In the genomic region with DNA sequence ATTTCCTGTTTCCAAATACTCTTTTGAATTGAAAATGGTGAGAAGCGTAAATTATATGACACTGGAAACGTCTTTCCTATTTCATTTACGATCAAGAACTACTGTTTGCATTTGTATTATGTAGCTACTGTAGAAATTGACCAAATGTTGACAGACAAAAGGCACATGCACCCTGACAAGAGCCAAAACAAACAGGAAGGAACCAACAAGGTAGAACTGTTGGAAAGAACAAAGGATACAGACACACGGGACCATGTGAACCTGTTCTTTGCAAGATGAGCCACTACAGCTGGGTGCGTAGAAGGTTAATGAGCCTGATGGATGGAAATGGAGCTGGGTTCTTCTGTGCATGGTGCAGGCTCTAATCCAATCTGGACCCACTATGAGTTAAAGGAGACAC, we compare ENCODE assay signal across 1 cellular context.
TF ChIP-seq lines count a peak whose summit lies in the region.

No MANE protein-coding gene starts in this region.

TF ChIP-seq in GM23338, 12 proteins besides CTCF, POLR2A, EP300 and RAD21 (continued from another document):
- TF ChIP-seq, protein P1, sequence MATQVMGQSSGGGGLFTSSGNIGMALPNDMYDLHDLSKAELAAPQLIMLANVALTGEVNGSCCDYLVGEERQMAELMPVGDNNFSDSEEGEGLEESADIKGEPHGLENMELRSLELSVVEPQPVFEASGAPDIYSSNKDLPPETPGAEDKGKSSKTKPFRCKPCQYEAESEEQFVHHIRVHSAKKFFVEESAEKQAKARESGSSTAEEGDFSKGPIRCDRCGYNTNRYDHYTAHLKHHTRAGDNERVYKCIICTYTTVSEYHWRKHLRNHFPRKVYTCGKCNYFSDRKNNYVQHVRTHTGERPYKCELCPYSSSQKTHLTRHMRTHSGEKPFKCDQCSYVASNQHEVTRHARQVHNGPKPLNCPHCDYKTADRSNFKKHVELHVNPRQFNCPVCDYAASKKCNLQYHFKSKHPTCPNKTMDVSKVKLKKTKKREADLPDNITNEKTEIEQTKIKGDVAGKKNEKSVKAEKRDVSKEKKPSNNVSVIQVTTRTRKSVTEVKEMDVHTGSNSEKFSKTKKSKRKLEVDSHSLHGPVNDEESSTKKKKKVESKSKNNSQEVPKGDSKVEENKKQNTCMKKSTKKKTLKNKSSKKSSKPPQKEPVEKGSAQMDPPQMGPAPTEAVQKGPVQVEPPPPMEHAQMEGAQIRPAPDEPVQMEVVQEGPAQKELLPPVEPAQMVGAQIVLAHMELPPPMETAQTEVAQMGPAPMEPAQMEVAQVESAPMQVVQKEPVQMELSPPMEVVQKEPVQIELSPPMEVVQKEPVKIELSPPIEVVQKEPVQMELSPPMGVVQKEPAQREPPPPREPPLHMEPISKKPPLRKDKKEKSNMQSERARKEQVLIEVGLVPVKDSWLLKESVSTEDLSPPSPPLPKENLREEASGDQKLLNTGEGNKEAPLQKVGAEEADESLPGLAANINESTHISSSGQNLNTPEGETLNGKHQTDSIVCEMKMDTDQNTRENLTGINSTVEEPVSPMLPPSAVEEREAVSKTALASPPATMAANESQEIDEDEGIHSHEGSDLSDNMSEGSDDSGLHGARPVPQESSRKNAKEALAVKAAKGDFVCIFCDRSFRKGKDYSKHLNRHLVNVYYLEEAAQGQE (IDR thresholded peaks at IDR 0.05; ENCODE audit: unreplicated experiment), result no peak
- no peak for TF ChIP-seq POLR2AphosphoS5 (IDR thresholded peaks at IDR 0.05; ENCODE audit: low read depth)
- TF ChIP-seq, protein P2, sequence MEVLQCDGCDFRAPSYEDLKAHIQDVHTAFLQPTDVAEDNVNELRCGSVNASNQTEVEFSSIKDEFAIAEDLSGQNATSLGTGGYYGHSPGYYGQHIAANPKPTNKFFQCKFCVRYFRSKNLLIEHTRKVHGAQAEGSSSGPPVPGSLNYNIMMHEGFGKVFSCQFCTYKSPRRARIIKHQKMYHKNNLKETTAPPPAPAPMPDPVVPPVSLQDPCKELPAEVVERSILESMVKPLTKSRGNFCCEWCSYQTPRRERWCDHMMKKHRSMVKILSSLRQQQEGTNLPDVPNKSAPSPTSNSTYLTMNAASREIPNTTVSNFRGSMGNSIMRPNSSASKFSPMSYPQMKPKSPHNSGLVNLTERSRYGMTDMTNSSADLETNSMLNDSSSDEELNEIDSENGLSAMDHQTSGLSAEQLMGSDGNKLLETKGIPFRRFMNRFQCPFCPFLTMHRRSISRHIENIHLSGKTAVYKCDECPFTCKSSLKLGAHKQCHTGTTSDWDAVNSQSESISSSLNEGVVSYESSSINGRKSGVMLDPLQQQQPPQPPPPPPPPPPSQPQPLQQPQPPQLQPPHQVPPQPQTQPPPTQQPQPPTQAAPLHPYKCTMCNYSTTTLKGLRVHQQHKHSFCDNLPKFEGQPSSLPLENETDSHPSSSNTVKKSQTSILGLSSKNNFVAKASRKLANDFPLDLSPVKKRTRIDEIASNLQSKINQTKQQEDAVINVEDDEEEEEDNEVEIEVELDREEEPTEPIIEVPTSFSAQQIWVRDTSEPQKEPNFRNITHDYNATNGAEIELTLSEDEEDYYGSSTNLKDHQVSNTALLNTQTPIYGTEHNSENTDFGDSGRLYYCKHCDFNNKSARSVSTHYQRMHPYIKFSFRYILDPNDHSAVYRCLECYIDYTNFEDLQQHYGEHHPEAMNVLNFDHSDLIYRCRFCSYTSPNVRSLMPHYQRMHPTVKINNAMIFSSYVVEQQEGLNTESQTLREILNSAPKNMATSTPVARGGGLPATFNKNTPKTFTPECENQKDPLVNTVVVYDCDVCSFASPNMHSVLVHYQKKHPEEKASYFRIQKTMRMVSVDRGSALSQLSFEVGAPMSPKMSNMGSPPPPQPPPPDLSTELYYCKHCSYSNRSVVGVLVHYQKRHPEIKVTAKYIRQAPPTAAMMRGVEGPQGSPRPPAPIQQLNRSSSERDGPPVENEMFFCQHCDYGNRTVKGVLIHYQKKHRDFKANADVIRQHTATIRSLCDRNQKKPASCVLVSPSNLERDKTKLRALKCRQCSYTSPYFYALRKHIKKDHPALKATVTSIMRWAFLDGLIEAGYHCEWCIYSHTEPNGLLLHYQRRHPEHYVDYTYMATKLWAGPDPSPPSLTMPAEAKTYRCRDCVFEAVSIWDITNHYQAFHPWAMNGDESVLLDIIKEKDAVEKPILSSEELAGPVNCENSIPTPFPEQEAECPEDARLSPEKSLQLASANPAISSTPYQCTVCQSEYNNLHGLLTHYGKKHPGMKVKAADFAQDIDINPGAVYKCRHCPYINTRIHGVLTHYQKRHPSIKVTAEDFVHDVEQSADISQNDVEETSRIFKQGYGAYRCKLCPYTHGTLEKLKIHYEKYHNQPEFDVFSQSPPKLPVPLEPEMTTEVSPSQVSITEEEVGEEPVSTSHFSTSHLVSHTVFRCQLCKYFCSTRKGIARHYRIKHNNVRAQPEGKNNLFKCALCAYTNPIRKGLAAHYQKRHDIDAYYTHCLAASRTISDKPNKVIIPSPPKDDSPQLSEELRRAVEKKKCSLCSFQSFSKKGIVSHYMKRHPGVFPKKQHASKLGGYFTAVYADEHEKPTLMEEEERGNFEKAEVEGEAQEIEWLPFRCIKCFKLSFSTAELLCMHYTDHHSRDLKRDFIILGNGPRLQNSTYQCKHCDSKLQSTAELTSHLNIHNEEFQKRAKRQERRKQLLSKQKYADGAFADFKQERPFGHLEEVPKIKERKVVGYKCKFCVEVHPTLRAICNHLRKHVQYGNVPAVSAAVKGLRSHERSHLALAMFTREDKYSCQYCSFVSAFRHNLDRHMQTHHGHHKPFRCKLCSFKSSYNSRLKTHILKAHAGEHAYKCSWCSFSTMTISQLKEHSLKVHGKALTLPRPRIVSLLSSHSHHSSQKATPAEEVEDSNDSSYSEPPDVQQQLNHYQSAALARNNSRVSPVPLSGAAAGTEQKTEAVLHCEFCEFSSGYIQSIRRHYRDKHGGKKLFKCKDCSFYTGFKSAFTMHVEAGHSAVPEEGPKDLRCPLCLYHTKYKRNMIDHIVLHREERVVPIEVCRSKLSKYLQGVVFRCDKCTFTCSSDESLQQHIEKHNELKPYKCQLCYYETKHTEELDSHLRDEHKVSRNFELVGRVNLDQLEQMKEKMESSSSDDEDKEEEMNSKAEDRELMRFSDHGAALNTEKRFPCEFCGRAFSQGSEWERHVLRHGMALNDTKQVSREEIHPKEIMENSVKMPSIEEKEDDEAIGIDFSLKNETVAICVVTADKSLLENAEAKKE (CRISPR knock-in tag; IDR thresholded peaks at IDR 0.05), result no peak
